ENCODE assay signal across 8 cellular contexts in genomic region chrX:150587585-150588503, GRCh38. TPM values are rescaled to one million over a fixed set of nuclear protein-coding genes. Genes with fewer than 3 reads are reported as not detected.
DNase-seq lines count a peak whose midpoint lies in the region; ATAC-seq and TF ChIP-seq lines count a peak whose summit lies in the region.

No MANE protein-coding gene starts in this region.

- H3K27me3 Mint-ChIP-seq in brain (no peaks in the 10 kb centered on the region), naive B cell (no peaks in the 10 kb centered on the region)

- H3K27ac Mint-ChIP-seq in brain = no peak overlapping the region
- peak overlapping the region in 1 of 6 donors; percentile 18 for H3K27ac Mint-ChIP-seq in naive B cell

- H3K36me3 Mint-ChIP-seq in brain = no peaks in the 10 kb centered on the region
- H3K36me3 Mint-ChIP-seq in naive B cell = no peaks in the 10 kb centered on the region

- peak in 1 of 2 donors; percentile 48 for ATAC-seq in naive B cell (ENCODE audit: low read depth in 2 of 2)
- no peak for ATAC-seq in GM21737 (IDR thresholded peaks at IDR 0.05; ENCODE audit: unreplicated experiment)
- no peak for ATAC-seq in HG03565 (IDR thresholded peaks at IDR 0.05; ENCODE audit: unreplicated experiment)

- peaks cover 8% of the 10 kb centered on the region for H3K4me1 Mint-ChIP-seq in brain
- H3K4me1 Mint-ChIP-seq in naive B cell = peaks cover 7 to 14% (median 12%) of the 10 kb centered on the region in 3 donors

- H3K4me3 Mint-ChIP-seq in brain (no peak overlapping the region), naive B cell (no peak overlapping the region)

- peak; percentile 17 for DNase-seq in NCI-H1105 treated with DMSO at 0.1 percent for 48 hours (lab: John Stamatoyannopoulos, UW)
- no peak for DNase-seq in NCI-H1105 (lab: John Stamatoyannopoulos, UW)
- peak; percentile 14 for DNase-seq in RPMI8226
- DNase-seq in naive B cell = peak; percentile 40
- no peak for DNase-seq in SIG-M5 treated with dmso at 0.1 percent for 504 hours (lab: John Stamatoyannopoulos, UW; ENCODE audit: unreplicated experiment)

- H3K9me3 Mint-ChIP-seq in brain (no peaks in the 10 kb centered on the region), naive B cell (peaks cover 0 to 6% (median 0%) of the 10 kb centered on the region in 7 donors)

- TF ChIP-seq CTCF in brain (conservative IDR thresholded peaks at IDR 0.05) = peak; percentile 53 to 62

RNA-seq across cellular contexts. Expression of gene MTM1, which starts 19.4 kb away (rescaled TPM):
- polyA plus RNA-seq in brain (ENCODE audit: insufficient read depth, low read depth, low replicate concordance) = 3.4 TPM
- polyA plus RNA-seq in naive B cell (ENCODE audit: low read depth in 6 of 6) = 10 to 100 TPM; 18.4 to 30.7 (median 26.9) TPM

Comparison
In these comparisons a context has a peak if more than half of its experiments do, and no peak if none do; other contexts are left out.
1. DNase-seq: peak in NCI-H1105 treated with DMSO at 0.1 percent for 48 hours (single experiment), RPMI8226 (single experiment) and naive B cell (single experiment); none in NCI-H1105 (single experiment) and SIG-M5 treated with dmso at 0.1 percent for 504 hours (single experiment).